8 cellular contexts compared by ENCODE assay signal in genomic region chr20:19628570-19629134, GRCh38.
DNase-seq lines count a peak whose midpoint lies in the region; ATAC-seq and TF ChIP-seq lines count a peak whose summit lies in the region.

No MANE protein-coding gene starts in this region.

- no peak overlapping the region for H3K4me3 ChIP-seq in NT2/D1 (ENCODE audit: insufficient read length, low read depth)

- ATAC-seq in HG03457 (IDR thresholded peaks at IDR 0.05; ENCODE audit: unreplicated experiment) = no peak

- H3K4me1 ChIP-seq in NT2/D1 (ENCODE audit: insufficient read depth, insufficient read length) = no peaks in the 10 kb centered on the region

- no peaks in the 10 kb centered on the region; the same call in 1 of the 2 replicates for H3K9me3 ChIP-seq in NT2/D1 (ENCODE audit: insufficient read depth, low read length)

- no peaks in the 10 kb centered on the region for H3K36me3 ChIP-seq in NT2/D1 (ENCODE audit: insufficient read depth, insufficient read length, low read length)

- H3K27me3 ChIP-seq in NT2/D1 (ENCODE audit: insufficient read depth, insufficient read length) = no peaks in the 10 kb centered on the region

- no peak overlapping the region for H3K9ac ChIP-seq in NT2/D1 (ENCODE audit: insufficient read length, low read depth)

- in situ Hi-C loops in GM13977 (cut with MboI; ENCODE audit: low pct_unique_long_range_greater_than_20kb, low sequenced_read_pairs, unreplicated experiment) = no loop called here

- TF ChIP-seq CTCF in GM13977 (IDR thresholded peaks at IDR 0.05; ENCODE audit: extremely low read depth, insufficient read depth, missing control alignments) = peak; percentile 81

- peak; percentile 68 for DNase-seq in AG20443 (ENCODE audit: low spot score)
- peak; percentile 79 for DNase-seq in GM13977 (ENCODE audit: low spot score)
- peak; percentile 86 for DNase-seq in HuH-7 (ENCODE audit: low spot score)
- DNase-seq in NT2/D1 (ENCODE audit: low read depth, low spot score) = peak; percentile 44
- peak; percentile 77 for DNase-seq in astrocyte of the hippocampus (ENCODE audit: low read depth, low spot score)
- DNase-seq in inferior parietal cortex (ENCODE audit: extremely low spot score) = peak; percentile 13
- peak; percentile 24 to 34 for DNase-seq in stimulated activated CD4-positive, alpha-beta T cell treated with anti-CD3 and anti-CD28 coated beads, Interleukin-4, amount 100 ng/mL, for 48 hours (ENCODE audit: low read depth in 2 of 2)

Comparison
In these comparisons a context has a peak if more than half of its experiments do, and no peak if none do; other contexts are left out.
1. DNase-seq: peak in every context shown above with its lines; median percentile 86 in HuH-7; 79 in GM13977; 77 in astrocyte of the hippocampus; 68 in AG20443; 44 in NT2/D1; 29 in stimulated activated CD4-positive, alpha-beta T cell treated with anti-CD3 and anti-CD28 coated beads, Interleukin-4, amount 100 ng/mL, for 48 hours; 13 in inferior parietal cortex.